Comparison of ENCODE assay signal across 10 cellular contexts in genomic region chr7:30224511-30225031, GRCh38. TPM values are rescaled to one million over a fixed set of nuclear protein-coding genes. Genes with fewer than 3 reads are reported as not detected.
A peak's percentile ranks its signal among the peaks of the same experiment; 100 is the strongest.
DNase-seq lines count a peak whose midpoint lies in the region; ATAC-seq and TF ChIP-seq lines count a peak whose summit lies in the region.
"Had no signal": no experiment of that assay in that cellular context is flagged by ENCODE, and none has a peak within 500 bp of the region (broad histone marks: within the 10 kb centered on the region; RNA-seq: fewer than 3 reads in every experiment).

No MANE protein-coding gene starts in this region.

- WGBS in ovary, 3 donors = 82 to 94% (median 86%) methylated on average over 2 of the region's 2 CpGs

- H3K36me3 ChIP-seq in ovary = no peaks in the 10 kb centered on the region

- H3K9me3 ChIP-seq in ovary = no peaks in the 10 kb centered on the region

- TF ChIP-seq POLR2A in ovary (IDR thresholded peaks at IDR 0.05) = no peak

- DNase-seq in GM03348 (ENCODE audit: low spot score) (peak; percentile 85), myocyte (ENCODE audit: low read depth) (peak; percentile 96), head of caudate nucleus (no peak), putamen (ENCODE audit: low spot score) (no peak), ovary (no peak)
- DNase-seq: activated gamma-delta T cell treated with Interleukin-2 at 50 U/mL for 16 hours, NCI-H187 had no signal

- peak; percentile 55 for ATAC-seq in HG03045 (IDR thresholded peaks at IDR 0.05; ENCODE audit: unreplicated experiment)
- ATAC-seq in GM19455 (IDR thresholded peaks at IDR 0.05; ENCODE audit: unreplicated experiment) = no peak

- H3K4me3 ChIP-seq in ovary = no peak overlapping the region

- no peaks in the 10 kb centered on the region for H3K27me3 ChIP-seq in ovary

- peaks cover 1% of the 10 kb centered on the region for H3K4me1 ChIP-seq in ovary (ENCODE audit: insufficient read depth)

- TF ChIP-seq CTCF in VCaP (conservative IDR thresholded peaks at IDR 0.05) (no peak), ovary (IDR thresholded peaks at IDR 0.05) (no peak)

- no peak for TF ChIP-seq EP300 in ovary (IDR thresholded peaks at IDR 0.05)

- intact Hi-C loops in head of caudate nucleus (cut with DNase I) = no loop called here
- intact Hi-C loops in ovary (cut with DNase I) = no loop called here

- peak overlapping the region; percentile 87 for H3K27ac ChIP-seq in VCaP
- no peak overlapping the region for H3K27ac ChIP-seq in ovary

RNA-seq across cellular contexts. Expression of gene ZNRF2, which starts 59.8 kb away (rescaled TPM):
- total RNA-seq in myocyte (19.4 and 22.9 TPM in 2 replicates), ovary (10 to 100 TPM in 6 of 7 donors, 1 to 10 TPM in 1; 9.8 to 24.8 (median 12.1) TPM)
- polyA plus RNA-seq in myocyte (2012) = 4.1 TPM
- polyA plus RNA-seq in ovary = 1 to 10 TPM; 3.0 to 8.6 TPM

Comparison
In these comparisons a context has a peak if more than half of its experiments do, and no peak if none do; other contexts are left out.
1. DNase-seq: peak in GM03348 (single experiment) and myocyte (single experiment); none in head of caudate nucleus (0 of 42), putamen (single experiment) and ovary (0 of 5).